8 cellular contexts compared by ENCODE assay signal in genomic region chr19:46076951-46077814, GRCh38. TPM values are rescaled to one million over a fixed set of nuclear protein-coding genes. Genes with fewer than 3 reads are reported as not detected.
DNase-seq lines count a peak whose midpoint lies in the region; ATAC-seq and TF ChIP-seq lines count a peak whose summit lies in the region.

No MANE protein-coding gene starts in this region.

- no peak overlapping the region for H3K27ac Mint-ChIP-seq in activated CD8-positive, alpha-beta T cell treated with anti-CD3 and anti-CD28 coated beads, Interleukin-2, amount 10 ng/mL, durations not matched to agents 7 days and 5 days
- H3K27ac Mint-ChIP-seq in nephron progenitor cell = no peak overlapping the region

- no peaks in the 10 kb centered on the region for H3K36me3 ChIP-seq in BLaER1 treated with 17β-estradiol and CSF1 and Interleukin-3, amounts not matched to agents 10 nM and 100 nM

- peaks cover 0 to 26% (median 0%) of the 10 kb centered on the region in 11 experiments; a peak in 2 of 22 replicates for H4K20me1 ChIP-seq in BLaER1 treated with 17β-estradiol and CSF1 and Interleukin-3, amounts not matched to agents 10 nM and 100 nM

- POLR2A ChIA-PET in activated CD8-positive, alpha-beta T cell treated with anti-CD3 and anti-CD28 coated beads, Interleukin-2, amount 10 ng/mL, durations not matched to agents 7 days and 5 days (lab: Charles Lee) = no interaction called here

- peaks cover 0 to 5% (median 0%) of the 10 kb centered on the region in 11 experiments; a peak in 5 of 22 replicates for H3K9me3 ChIP-seq in BLaER1 treated with 17β-estradiol and CSF1 and Interleukin-3, amounts not matched to agents 10 nM and 100 nM (replicated peaks in 1 of 11)

- H3K4me1 Mint-ChIP-seq in activated CD8-positive, alpha-beta T cell treated with anti-CD3 and anti-CD28 coated beads, Interleukin-2, amount 10 ng/mL, durations not matched to agents 7 days and 5 days (ENCODE audit: low read depth) = no peaks in the 10 kb centered on the region
- H3K4me1 Mint-ChIP-seq in nephron progenitor cell = peaks cover 5% of the 10 kb centered on the region

- H3K27ac ChIP-seq in BLaER1 treated with 17β-estradiol and CSF1 and Interleukin-3, amounts not matched to agents 10 nM and 100 nM = no peak overlapping the region

- no peak overlapping the region for H3K4me3 Mint-ChIP-seq in activated CD8-positive, alpha-beta T cell treated with anti-CD3 and anti-CD28 coated beads, Interleukin-2, amount 10 ng/mL, durations not matched to agents 7 days and 5 days
- peak overlapping the region; percentile 78 for H3K4me3 Mint-ChIP-seq in nephron progenitor cell

- H3K36me3 Mint-ChIP-seq in activated CD8-positive, alpha-beta T cell treated with anti-CD3 and anti-CD28 coated beads, Interleukin-2, amount 10 ng/mL, durations not matched to agents 7 days and 5 days (ENCODE audit: low read depth) = peaks cover 2% of the 10 kb centered on the region
- no peaks in the 10 kb centered on the region for H3K36me3 Mint-ChIP-seq in nephron progenitor cell (ENCODE audit: low read depth)

- peaks cover 24 to 80% (median 31%) of the 10 kb centered on the region in 11 experiments for H3K27me3 ChIP-seq in BLaER1 treated with 17β-estradiol and CSF1 and Interleukin-3, amounts not matched to agents 10 nM and 100 nM

- H3K4me1 ChIP-seq in BLaER1 treated with 17β-estradiol and CSF1 and Interleukin-3, amounts not matched to agents 10 nM and 100 nM = peaks cover 7 to 31% (median 13%) of the 10 kb centered on the region in 10 experiments; a peak in 16 of 20 replicates

- CTCF ChIA-PET in activated CD8-positive, alpha-beta T cell treated with anti-CD3 and anti-CD28 coated beads, Interleukin-2, amount 10 ng/mL, durations not matched to agents 7 days and 5 days (lab: Charles Lee) = interaction anchor here (0.8 to 2.0 kb wide), 4 partner anchors 48 to 189 kb away, joined by 3 to 10 read pairs (median 4); no protein-coding TSS in a partner anchor

- no peak for ATAC-seq in activated CD8-positive, alpha-beta T cell treated with anti-CD3 and anti-CD28 coated beads, Interleukin-2, amount 10 ng/mL, durations not matched to agents 7 days and 5 days
- no peak for ATAC-seq in GM18870 (IDR thresholded peaks at IDR 0.05; ENCODE audit: unreplicated experiment)

- H3K4me3 ChIP-seq in BLaER1 treated with 17β-estradiol and CSF1 and Interleukin-3, amounts not matched to agents 10 nM and 100 nM = peak overlapping the region; percentile 38 to 58 (median 46); a peak in 18 of 20 replicates
- H3K4me3 ChIP-seq in HFF-Myc (replicated peaks; ENCODE audit: low read depth, low read length) = no peak overlapping the region

- H3K9ac ChIP-seq in BLaER1 treated with 17β-estradiol and CSF1 and Interleukin-3, amounts not matched to agents 10 nM and 100 nM = no peak overlapping the region

- peaks cover 6% of the 10 kb centered on the region for H3K9me3 Mint-ChIP-seq in activated CD8-positive, alpha-beta T cell treated with anti-CD3 and anti-CD28 coated beads, Interleukin-2, amount 10 ng/mL, durations not matched to agents 7 days and 5 days (ENCODE audit: insufficient read depth)
- peaks cover 21% of the 10 kb centered on the region for H3K9me3 Mint-ChIP-seq in nephron progenitor cell

- H3K27me3 Mint-ChIP-seq in activated CD8-positive, alpha-beta T cell treated with anti-CD3 and anti-CD28 coated beads, Interleukin-2, amount 10 ng/mL, durations not matched to agents 7 days and 5 days (ENCODE audit: low read depth) = peaks cover 64% of the 10 kb centered on the region
- peaks cover 83% of the 10 kb centered on the region for H3K27me3 Mint-ChIP-seq in nephron progenitor cell (ENCODE audit: low read depth, poor library complexity)

- TF ChIP-seq CTCF in HFF-Myc (IDR thresholded peaks at IDR 0.05; ENCODE audit: low read depth, low read length, missing control alignments) = peak; percentile 99
- TF ChIP-seq CTCF in nephron progenitor cell (IDR thresholded peaks at IDR 0.05) = peak; percentile 98

- DNase-seq in HFF-Myc (ENCODE audit: extremely low read depth, low read depth) (peak; percentile 63), NCI-H460 (ENCODE audit: extremely low read depth, low read depth) (peak; percentile 82), fibroblast of the conjunctiva (ENCODE audit: low read depth) (peak; percentile 52), nephron progenitor cell (peak; percentile 78), activated gamma-delta T cell treated with Interleukin-2 at 50 U/mL for 16 hours (no peak)
- peak; percentile 39 for DNase-seq in activated CD8-positive, alpha-beta T cell treated with anti-CD3 and anti-CD28 coated beads, Interleukin-2, amount 10 ng/mL, durations not matched to agents 7 days and 5 days

- peak overlapping the region; percentile 64 to 85 (median 75) for H3K4me2 ChIP-seq in BLaER1 treated with 17β-estradiol and CSF1 and Interleukin-3, amounts not matched to agents 10 nM and 100 nM

RNA-seq across cellular contexts. Expression of gene IGFL4, which starts 36.4 kb away (rescaled TPM):
- 0.25 TPM in 1 of 2 replicates, not detected in the other for total RNA-seq in NCI-H460 (2014; rRNA removed; shearing (Covaris generic))
- not detected in 2 replicates for polyA plus RNA-seq in NCI-H460 (2014; cell fraction: nucleus; rRNA removed)
- not detected for total RNA-seq in activated CD8-positive, alpha-beta T cell treated with anti-CD3 and anti-CD28 coated beads, Interleukin-2, amount 10 ng/mL, durations not matched to agents 7 days and 5 days

RNA-seq across cellular contexts. Expression of gene IGFL3, which starts 47.3 kb away (rescaled TPM):
- not detected in 2 replicates for total RNA-seq in NCI-H460 (2014; rRNA removed; shearing (Covaris generic))
- not detected in 2 replicates for polyA plus RNA-seq in NCI-H460 (2014; cell fraction: nucleus; rRNA removed)
- not detected for total RNA-seq in activated CD8-positive, alpha-beta T cell treated with anti-CD3 and anti-CD28 coated beads, Interleukin-2, amount 10 ng/mL, durations not matched to agents 7 days and 5 days

RNA-seq across cellular contexts. Expression of gene PGLYRP1, which starts 54.3 kb away (rescaled TPM):
- not detected in 2 replicates for total RNA-seq in NCI-H460 (2014; rRNA removed; shearing (Covaris generic))
- not detected in 2 replicates for polyA plus RNA-seq in NCI-H460 (2014; cell fraction: nucleus; rRNA removed)
- not detected for total RNA-seq in activated CD8-positive, alpha-beta T cell treated with anti-CD3 and anti-CD28 coated beads, Interleukin-2, amount 10 ng/mL, durations not matched to agents 7 days and 5 days
